Comparison of ENCODE assay signal across 9 cellular contexts in the genomic region with DNA sequence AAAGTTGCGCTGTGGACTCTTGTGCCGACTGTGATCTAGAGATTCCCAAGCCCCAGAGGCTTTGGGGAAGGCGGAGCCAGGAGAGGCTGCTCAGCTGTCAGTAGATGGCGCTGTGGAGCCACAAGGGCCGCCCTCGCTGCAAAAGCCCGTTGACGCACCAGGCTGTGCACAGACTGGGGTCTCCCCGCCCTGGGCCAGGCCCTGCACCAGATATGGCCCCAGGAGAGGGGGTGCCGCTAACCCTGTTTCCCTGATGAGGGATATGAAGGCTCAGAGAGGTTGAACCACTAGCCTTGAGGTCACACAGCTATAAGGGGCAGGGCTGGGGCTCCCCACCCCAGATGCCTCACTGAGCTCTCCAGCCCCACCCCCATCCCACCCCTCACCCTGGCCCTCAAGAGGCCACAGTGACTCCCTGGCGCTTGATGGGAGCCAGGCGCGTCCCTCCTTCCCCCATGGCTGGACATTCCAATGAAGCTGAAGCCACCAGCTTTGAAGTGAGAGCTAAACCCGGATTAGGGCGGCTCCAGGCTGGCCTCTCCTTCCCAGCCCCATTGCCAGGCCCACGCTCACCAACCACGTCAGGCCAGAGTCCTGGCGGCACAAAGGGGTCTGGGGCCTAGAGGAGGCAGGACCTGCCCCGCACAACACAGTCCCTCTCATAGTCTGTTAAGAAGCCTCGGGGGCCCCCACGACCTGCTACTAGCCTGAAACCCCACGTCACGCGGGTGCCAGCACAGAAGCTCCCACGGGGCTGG. TPM values are rescaled to one million over a fixed set of nuclear protein-coding genes. Genes with fewer than 3 reads are reported as not detected.
DNase-seq lines count a peak whose midpoint lies in the region; ATAC-seq and TF ChIP-seq lines count a peak whose summit lies in the region.
"Had no signal": no experiment of that assay in that cellular context is flagged by ENCODE, and none has a peak within 500 bp of the region (broad histone marks: within the 10 kb centered on the region; RNA-seq: fewer than 3 reads in every experiment).

No MANE protein-coding gene starts in this region.

- H3K9me1 ChIP-seq in IMR-90 (ENCODE audit: insufficient read depth, low read length), result no peaks in the 10 kb centered on the region

- no peak for TF ChIP-seq EP300 in suprapubic skin (IDR thresholded peaks at IDR 0.05)

- dilution Hi-C loops in IMR-90 (cut with HindIII; ENCODE audit: low sequenced_read_pairs, unreplicated experiment), result no loop called here

- H2BK120ac ChIP-seq in IMR-90 (ENCODE audit: low read depth, low read length), result no peak overlapping the region

- no peak for TF ChIP-seq POLR2A in IMR-90 (IDR thresholded peaks at IDR 0.05; ENCODE audit: low read depth, low read length)
- TF ChIP-seq POLR2A in suprapubic skin (IDR thresholded peaks at IDR 0.05), result no peak

- H2AK5ac ChIP-seq in IMR-90 (ENCODE audit: low read depth, low read length), result no peak overlapping the region

- no peaks in the 10 kb centered on the region for H4K20me1 ChIP-seq in IMR-90 (ENCODE audit: insufficient read depth, low read length)

- DNase-seq in EH (ENCODE audit: low read depth), result peak; percentile 80
- DNase-seq in IMR-90, result peak; percentile 67
- peak; percentile 69 for DNase-seq in RPMI7951 (ENCODE audit: low read depth)
- DNase-seq in activated T-helper 1 cell treated with anti-CD3 and anti-CD28 coated beads, Interleukin-2, amount 50 U/mL, for 16 hours (ENCODE audit: low read depth in 1 of 2, low spot score in 1 of 2), result peak; percentile 35 to 52
- peak; percentile 83 for DNase-seq in fibroblast of villous mesenchyme (ENCODE audit: low read depth)
- peak; percentile 38 for DNase-seq in occipital lobe (lab: John Stamatoyannopoulos, UW)
- DNase-seq in suprapubic skin (ENCODE audit: low spot score in 2 of 2), result no peak

- no peak overlapping the region for H2BK15ac ChIP-seq in IMR-90 (ENCODE audit: low read depth, low read length)

- no peak overlapping the region for H4K5ac ChIP-seq in IMR-90 (ENCODE audit: low read depth, low read length)

- in situ Hi-C loops in IMR-90 (cut with MboI; ENCODE audit: low sequenced_read_pairs), result loop anchor here (10.0 kb wide), 1 partner anchor 632 kb away; no protein-coding TSS in a partner anchor

- H3K14ac ChIP-seq in IMR-90 (replicated peaks; ENCODE audit: low read depth, low read length), result no peak overlapping the region

- CTCF ChIA-PET in IMR-90 (lab: Yijun Ruan, JAX), result interaction anchor here (0.5 to 1.4 kb wide), 10 partner anchors 17 to 671 kb away, joined by 3 to 5 read pairs (median 3); no protein-coding TSS in a partner anchor

- H3K9me3 ChIP-seq in IMR-90 (ENCODE audit: control insufficient read depth, insufficient read depth, low read length), result no peaks in the 10 kb centered on the region
- H3K9me3 ChIP-seq in suprapubic skin, result no peaks in the 10 kb centered on the region

- H2AK9ac ChIP-seq in IMR-90 (replicated peaks; ENCODE audit: low read depth, low read length, poor library complexity), result peak overlapping the region; percentile 42

- H3K4me1 ChIP-seq in IMR-90 (ENCODE audit: control insufficient read depth, insufficient read depth, low read length) (no peaks in the 10 kb centered on the region), suprapubic skin (peaks cover 16% of the 10 kb centered on the region)

- no peaks in the 10 kb centered on the region for H3K36me3 ChIP-seq in IMR-90 (ENCODE audit: control insufficient read depth, insufficient read depth, low read length)
- no peaks in the 10 kb centered on the region for H3K36me3 ChIP-seq in suprapubic skin

- no peak overlapping the region for H3K9ac ChIP-seq in IMR-90 (ENCODE audit: low read depth, low read length)

- intact Hi-C loops in IMR-90 (cut with micrococcal nuclease), result loop anchor here (1.0 to 5.0 kb wide), 4 partner anchors 80 to 670 kb away; no protein-coding TSS in a partner anchor

- H3K4me3 ChIP-seq in IMR-90 (ENCODE audit: insufficient read depth, low read depth, low read length), result no peak overlapping the region
- H3K4me3 ChIP-seq in fibroblast of villous mesenchyme (ENCODE audit: low read depth, low read length), result no peak overlapping the region
- H3K4me3 ChIP-seq in suprapubic skin, result no peak overlapping the region

- 0% methylated on average over 5 of the region's 25 CpGs; no CpG with 5 or more reads in 1 of the 2 experiments for WGBS in IMR-90 (ENCODE audit: extremely low coverage in 2 of 2, insufficient read length in 1 of 2), 2 experiments
- 0% methylated on average over 3 of the region's 25 CpGs for WGBS in suprapubic skin

- ATAC-seq in IMR-90 (ENCODE audit: low read depth) (peak; percentile 99), HG02938 (IDR thresholded peaks at IDR 0.05; ENCODE audit: unreplicated experiment) (no peak)

- no peak overlapping the region for H2BK20ac ChIP-seq in IMR-90 (ENCODE audit: low read depth, low read length)

- H3K27ac ChIP-seq in IMR-90 (ENCODE audit: insufficient read depth, low read length) (no peak overlapping the region), suprapubic skin (no peak overlapping the region)

- H3K56ac ChIP-seq in IMR-90 (ENCODE audit: extremely low read depth, insufficient read depth, low read length), result no peak overlapping the region

- peak overlapping the region; percentile 71 for H2AFZ ChIP-seq in IMR-90 (replicated peaks; ENCODE audit: low read length, poor library complexity)

- TF ChIP-seq RAD21 in IMR-90 (IDR thresholded peaks at IDR 0.05; ENCODE audit: low read length), result peak; percentile 92

- no peak overlapping the region for H3K4ac ChIP-seq in IMR-90 (ENCODE audit: low read depth, low read length)

- no TSS peak for BruUV-seq in IMR-90 (replicated peaks; lab: Mats Ljungman, UMichigan)

- H3K27me3 ChIP-seq in IMR-90 (ENCODE audit: control insufficient read depth, insufficient read depth, low read length) (peaks cover 11% of the 10 kb centered on the region; the same call in 1 of the 2 replicates), suprapubic skin (peaks cover 29% of the 10 kb centered on the region)

- H3K4me2 ChIP-seq in IMR-90 (ENCODE audit: low read depth, low read length), result no peak overlapping the region

- no peak overlapping the region for H4K8ac ChIP-seq in IMR-90 (ENCODE audit: low read depth in 2 of 2, low read length in 2 of 2)

- no peak overlapping the region for H3K23ac ChIP-seq in IMR-90 (ENCODE audit: low read depth, low read length)

- no peaks in the 10 kb centered on the region for H3K79me1 ChIP-seq in IMR-90 (ENCODE audit: low read depth in 1 of 2, low read length in 2 of 2)

- H2BK5ac ChIP-seq in IMR-90 (ENCODE audit: low read depth, low read length, poor library complexity, severe bottlenecking), result no peak overlapping the region

- no peak overlapping the region for H4K91ac ChIP-seq in IMR-90 (ENCODE audit: insufficient read depth, low read depth, low read length)

- TF ChIP-seq CTCF in IMR-90 (conservative IDR thresholded peaks at IDR 0.05; ENCODE audit: low read depth, low read length) (peak; percentile 95), fibroblast of villous mesenchyme (IDR thresholded peaks at IDR 0.05; ENCODE audit: insufficient read depth, low read depth, low read length) (peak; percentile 97), suprapubic skin (IDR thresholded peaks at IDR 0.05) (peak; percentile 66 to 94)

- POLR2A ChIA-PET in IMR-90 (lab: Charles Lee; ENCODE audit: unreplicated experiment), result no interaction called here

- H3K18ac ChIP-seq in IMR-90 (ENCODE audit: low read depth, low read length), result no peak overlapping the region

TF ChIP-seq in IMR-90, 13 proteins besides CTCF, POLR2A, EP300 and RAD21:
- TF ChIP-seq CEBPB (IDR thresholded peaks at IDR 0.05; ENCODE audit: low read depth, low read length) (no peak), MXI1 (IDR thresholded peaks at IDR 0.05; ENCODE audit: borderline replicate concordance, low read depth, low read length) (no peak), SMC3 (IDR thresholded peaks at IDR 0.05; ENCODE audit: low read depth, low read length) (peak; percentile 82), MAZ (IDR thresholded peaks at IDR 0.05; ENCODE audit: borderline replicate concordance, low read depth, low read length) (peak; percentile 46; the same call in 1 of the 2 replicates), CHD1 (IDR thresholded peaks at IDR 0.05; ENCODE audit: low read depth, low read length) (no peak)
- TF ChIP-seq, protein P1, sequence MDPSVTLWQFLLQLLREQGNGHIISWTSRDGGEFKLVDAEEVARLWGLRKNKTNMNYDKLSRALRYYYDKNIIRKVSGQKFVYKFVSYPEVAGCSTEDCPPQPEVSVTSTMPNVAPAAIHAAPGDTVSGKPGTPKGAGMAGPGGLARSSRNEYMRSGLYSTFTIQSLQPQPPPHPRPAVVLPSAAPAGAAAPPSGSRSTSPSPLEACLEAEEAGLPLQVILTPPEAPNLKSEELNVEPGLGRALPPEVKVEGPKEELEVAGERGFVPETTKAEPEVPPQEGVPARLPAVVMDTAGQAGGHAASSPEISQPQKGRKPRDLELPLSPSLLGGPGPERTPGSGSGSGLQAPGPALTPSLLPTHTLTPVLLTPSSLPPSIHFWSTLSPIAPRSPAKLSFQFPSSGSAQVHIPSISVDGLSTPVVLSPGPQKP (IDR thresholded peaks at IDR 0.05; ENCODE audit: borderline replicate concordance, low read depth, low read length), result no peak

RNA-seq across cellular contexts. Expression of gene MYL10, which starts 26.4 kb away (rescaled TPM):
- not detected in 2 replicates for total RNA-seq in IMR-90 (2012; rRNA removed)
- not detected in 2 replicates for polyA plus RNA-seq in IMR-90 (2012; rRNA removed)
- polyA plus RNA-seq in IMR-90 (2012; cell fraction: cytosol; rRNA removed), result not detected in 2 replicates
- polyA plus RNA-seq in IMR-90 (2012; cell fraction: nucleus; rRNA removed; ENCODE audit: low replicate concordance), result not detected in 2 replicates
- total RNA-seq in RPMI7951 (2014; rRNA removed; shearing (Covaris generic)), result 0.20 TPM in 1 of 2 replicates, not detected in the other
- total RNA-seq in fibroblast of villous mesenchyme, result not detected in 2 replicates
- not detected for total RNA-seq in occipital lobe
- total RNA-seq in suprapubic skin, result not detected
- polyA plus RNA-seq: esophagus had no signal

Comparison
In these comparisons a context has a peak if more than half of its experiments do, and no peak if none do; other contexts are left out.
1. DNase-seq: peak in EH (single experiment), IMR-90 (single experiment), RPMI7951 (single experiment), activated T-helper 1 cell treated with anti-CD3 and anti-CD28 coated beads, Interleukin-2, amount 50 U/mL, for 16 hours (2 of 2), fibroblast of villous mesenchyme (single experiment) and occipital lobe (single experiment); none in suprapubic skin (0 of 2).
2. Peak in every context shown above with its lines, with median percentiles within 50 percentile points of each other: CTCF ChIP-seq.